In the genomic region with DNA sequence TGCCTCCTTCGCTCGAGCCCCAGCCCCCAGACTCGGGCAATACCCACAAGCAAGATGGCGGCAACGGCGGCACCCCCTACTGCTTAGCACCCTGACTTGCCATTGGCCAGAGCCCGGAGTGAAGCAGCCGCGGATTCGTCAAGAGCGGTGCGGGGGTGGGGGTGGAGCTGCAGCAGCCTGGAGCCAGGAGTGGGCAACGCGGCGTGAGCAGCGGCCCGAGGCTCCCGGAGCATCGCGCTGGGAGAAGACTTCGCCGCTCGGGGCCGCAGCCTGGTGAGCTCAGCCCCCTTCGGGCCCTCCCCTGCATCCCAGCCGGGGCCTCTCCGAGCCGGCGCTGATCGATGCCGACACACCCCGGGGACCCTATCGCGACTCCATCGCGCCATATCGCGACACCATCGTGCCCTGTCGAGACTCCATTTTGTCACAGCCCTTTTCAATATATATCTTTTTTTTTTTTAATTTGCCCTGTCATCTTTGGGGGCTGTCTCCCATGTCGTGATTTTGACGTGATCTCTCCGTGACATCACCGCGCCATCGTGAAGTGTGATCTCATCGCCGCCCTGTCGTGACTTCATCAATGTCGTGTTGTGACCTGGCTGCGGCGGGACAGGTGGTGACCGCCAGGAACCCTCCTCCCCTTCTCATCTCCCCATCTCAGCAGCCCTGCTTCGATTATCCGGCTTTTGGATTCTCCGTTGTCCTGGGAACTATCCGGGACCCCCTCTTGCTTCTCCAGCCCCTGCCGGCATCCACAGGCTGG, we compare ENCODE assay signal across 8 cellular contexts. TPM values are rescaled to one million over a fixed set of nuclear protein-coding genes. Genes with fewer than 3 reads are reported as not detected.
DNase-seq lines count a peak whose midpoint lies in the region; ATAC-seq and TF ChIP-seq lines count a peak whose summit lies in the region.

A gene with protein sequence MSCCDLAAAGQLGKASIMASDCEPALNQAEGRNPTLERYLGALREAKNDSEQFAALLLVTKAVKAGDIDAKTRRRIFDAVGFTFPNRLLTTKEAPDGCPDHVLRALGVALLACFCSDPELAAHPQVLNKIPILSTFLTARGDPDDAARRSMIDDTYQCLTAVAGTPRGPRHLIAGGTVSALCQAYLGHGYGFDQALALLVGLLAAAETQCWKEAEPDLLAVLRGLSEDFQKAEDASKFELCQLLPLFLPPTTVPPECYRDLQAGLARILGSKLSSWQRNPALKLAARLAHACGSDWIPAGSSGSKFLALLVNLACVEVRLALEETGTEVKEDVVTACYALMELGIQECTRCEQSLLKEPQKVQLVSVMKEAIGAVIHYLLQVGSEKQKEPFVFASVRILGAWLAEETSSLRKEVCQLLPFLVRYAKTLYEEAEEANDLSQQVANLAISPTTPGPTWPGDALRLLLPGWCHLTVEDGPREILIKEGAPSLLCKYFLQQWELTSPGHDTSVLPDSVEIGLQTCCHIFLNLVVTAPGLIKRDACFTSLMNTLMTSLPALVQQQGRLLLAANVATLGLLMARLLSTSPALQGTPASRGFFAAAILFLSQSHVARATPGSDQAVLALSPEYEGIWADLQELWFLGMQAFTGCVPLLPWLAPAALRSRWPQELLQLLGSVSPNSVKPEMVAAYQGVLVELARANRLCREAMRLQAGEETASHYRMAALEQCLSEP (plus strand): TSS at position 189 of the 763 bp plus-strand sequence. CDS start 392 bp downstream, at position 581.

- intact Hi-C loops in CD8-positive, alpha-beta T cell (cut with DNase I, micrococcal nuclease), result loop anchor here (1.0 to 10.0 kb wide), 15 partner anchors 19 to 830 kb away; a partner anchor contains a TSS

- no peaks in the 10 kb centered on the region for H3K27me3 ChIP-seq in CD8-positive, alpha-beta T cell (ENCODE audit: insufficient read depth, low read length)

- peak within 1 kb of the TSS; percentile 97 for H3K4me3 Mint-ChIP-seq in CD8-positive, alpha-beta T cell

- CTCF ChIA-PET in CD8-positive, alpha-beta T cell (lab: Charles Lee), result interaction anchor here (0.9 to 8.1 kb wide), 6 partner anchors 11 to 118 kb away, joined by 3 to 80 read pairs (median 8); no protein-coding TSS in a partner anchor

- DNase-seq in CD8-positive, alpha-beta T cell, result peak; percentile 90 to 97 (median 92)
- peak; percentile 97 for DNase-seq in HS-5 (ENCODE audit: low read depth)
- DNase-seq in NK-92 treated with Interleukin-12 subunit alpha and Interleukin-12 subunit beta, amount 100 ng/mL, for 24 hours (lab: John Stamatoyannopoulos, UW), result peak; percentile 96
- DNase-seq in activated CD8-positive, alpha-beta memory T cell treated with anti-CD3 and anti-CD28 coated beads for 24 hours, result peak; percentile 99
- peak; percentile 92 for DNase-seq in effector CD8-positive, alpha-beta T cell (lab: John Stamatoyannopoulos, UW)
- peak; percentile 98 to 99 for DNase-seq in lung microvascular endothelial cell (ENCODE audit: low read depth in 2 of 2)
- DNase-seq in stimulated activated CD4-positive, alpha-beta T cell treated with anti-CD3 and anti-CD28 coated beads, TNF-alpha, amount 100 ng/mL, for 48 hours (ENCODE audit: low read depth in 3 of 3), result peak; percentile 92 to 98 (median 96)

- peaks cover 25% of the 10 kb centered on the region for H3K4me1 ChIP-seq in CD8-positive, alpha-beta T cell (ENCODE audit: insufficient read depth, low read length)

- POLR2A ChIA-PET in CD8-positive, alpha-beta T cell (lab: Charles Lee), result interaction anchor here (1.0 to 2.2 kb wide), 11 partner anchors 7 to 107 kb away, joined by 3 to 13 read pairs (median 4); a partner anchor contains a TSS

- peaks cover 60% of the 10 kb centered on the region for H3K4me1 Mint-ChIP-seq in CD8-positive, alpha-beta T cell (ENCODE audit: low read depth)

- peak; percentile 87 for ATAC-seq in CD8-positive, alpha-beta T cell
- ATAC-seq in GM19467 (IDR thresholded peaks at IDR 0.05; ENCODE audit: unreplicated experiment), result peak; percentile 73

- peak within 1 kb of the TSS; percentile 97 for H3K27ac Mint-ChIP-seq in CD8-positive, alpha-beta T cell

- no peaks in the 10 kb centered on the region for H3K27me3 Mint-ChIP-seq in CD8-positive, alpha-beta T cell (ENCODE audit: low read depth)

- no peaks in the 10 kb centered on the region for H3K9me3 Mint-ChIP-seq in CD8-positive, alpha-beta T cell

- H3K9me3 ChIP-seq in CD8-positive, alpha-beta T cell (ENCODE audit: low read length), result no peaks in the 10 kb centered on the region

- H3K4me3 ChIP-seq in CD8-positive, alpha-beta T cell (ENCODE audit: low read depth, low read length), result peak within 1 kb of the TSS; percentile 83

- no peak for TF ChIP-seq CTCF in CD8-positive, alpha-beta T cell (IDR thresholded peaks at IDR 0.05)

- peaks cover 32% of the 10 kb centered on the region for H3K36me3 Mint-ChIP-seq in CD8-positive, alpha-beta T cell

- H3K36me3 ChIP-seq in CD8-positive, alpha-beta T cell (ENCODE audit: insufficient read depth, low read length), result peaks cover 6% of the 10 kb centered on the region

- H3K27ac ChIP-seq in CD8-positive, alpha-beta T cell (ENCODE audit: low read depth, low read length), result peak within 1 kb of the TSS; percentile 63

RNA-seq across cellular contexts. Expression of the gene that starts here (rescaled TPM):
- total RNA-seq in CD8-positive, alpha-beta T cell, result 10 to 100 TPM in 1 of 2 experiments, 1 to 10 TPM in 1; 9.1 to 10.3 TPM
- 7.4 and 8.5 TPM in 2 replicates for total RNA-seq in lung microvascular endothelial cell

Comparison
In these comparisons a context has a peak if more than half of its experiments do, and no peak if none do; other contexts are left out.
1. Peak in every context shown above with its lines: DNase-seq, ATAC-seq, H3K4me3 ChIP-seq and H3K27ac ChIP-seq.